ENCODE assay signal across 26 cellular contexts in the genomic region with DNA sequence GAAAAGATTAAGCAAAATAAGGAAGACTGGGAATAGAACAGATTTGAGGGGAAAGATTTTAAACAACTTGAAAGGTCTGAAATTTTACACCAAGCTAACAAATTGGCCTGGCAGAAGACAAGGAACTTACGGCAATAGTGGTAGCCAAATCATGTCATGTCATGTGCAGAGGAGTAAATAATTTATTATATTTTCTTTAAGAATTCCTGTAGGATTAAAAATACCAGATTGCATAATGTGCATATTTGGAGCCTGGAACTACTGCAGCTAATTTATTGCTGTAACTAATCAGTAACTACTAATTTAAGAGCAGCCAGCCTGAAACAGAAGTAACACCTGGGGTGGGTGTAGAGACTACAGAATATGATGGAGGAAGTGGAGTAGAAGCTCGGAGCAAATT.
"Had no signal": no experiment of that assay in that cellular context is flagged by ENCODE, and none has a peak within 500 bp of the region (broad histone marks: within the 10 kb centered on the region; RNA-seq: fewer than 3 reads in every experiment).

No MANE protein-coding gene starts in this region.

- H3K4me1 Mint-ChIP-seq: activated naive CD8-positive, alpha-beta T cell treated with anti-CD3 and anti-CD28 coated beads, Interleukin-2, amount 10 ng/mL, durations not matched to agents 7 days and 5 days; naive thymus-derived CD4-positive, alpha-beta T cell had no signal

- H3K27ac ChIP-seq: colonic mucosa, parathyroid adenoma, psoas muscle, right atrium auricular region, spleen, testis, transverse colon had no signal

- DNase-seq: activated CD4-positive, alpha-beta T cell treated with anti-CD3 and anti-CD28 coated beads for 4 hours; activated CD4-positive, alpha-beta T cell treated with anti-CD3 and anti-CD28 coated beads, Interleukin-2, amount 50 U/mL, for 48 hours; activated CD8-positive, alpha-beta memory T cell treated with anti-CD3 and anti-CD28 coated beads, Interleukin-2, amount 50 U/mL, for 4 hours; activated effector memory CD4-positive, alpha-beta T cell treated with anti-CD3 and anti-CD28 coated beads, Interleukin-2, amount 50 U/mL, for 16 hours; activated naive CD4-positive, alpha-beta T cell treated with anti-CD3 and anti-CD28 coated beads for 36 hours; activated naive CD8-positive, alpha-beta T cell treated with anti-CD3 and anti-CD28 coated beads, Interleukin-2, amount 10 ng/mL, durations not matched to agents 7 days and 5 days; activated T-cell treated with anti-CD3 and anti-CD28 coated beads, Interleukin-2, amount 50 U/mL, for 1 hour; amniotic stem cell; colonic mucosa; effector memory CD4-positive, alpha-beta T cell; kidney; left colon; midbrain; naive thymus-derived CD4-positive, alpha-beta T cell; nucleus accumbens; psoas muscle; spleen; stimulated activated naive CD4-positive, alpha-beta T cell treated with Interleukin-2 at 50 U/mL for 16 hours; T-helper 1 cell; testis; transverse colon had no signal

- H2AFZ ChIP-seq: parathyroid adenoma had no signal

- H3K4me3 Mint-ChIP-seq: activated naive CD4-positive, alpha-beta T cell treated with anti-CD3 and anti-CD28 coated beads for 36 hours; activated naive CD8-positive, alpha-beta T cell treated with anti-CD3 and anti-CD28 coated beads, Interleukin-2, amount 10 ng/mL, durations not matched to agents 7 days and 5 days; activated T-helper 1 cell treated with anti-CD3 and anti-CD28 coated beads, Interleukin-12 subunit alpha, Interleukin-12 subunit beta, Interleukin-2, Interleukin-4 antibody, amounts not matched to agents 30 ng/mL and 10 ng/mL and 1 ng/mL, durations not matched to agents 14 hours and 24 hours and 36 hours; naive thymus-derived CD4-positive, alpha-beta T cell; neural crest cell had no signal

- ATAC-seq: esophagus mucosa; left colon; naive thymus-derived CD4-positive, alpha-beta T cell; psoas muscle had no signal

- H3K36me3 ChIP-seq: colonic mucosa, right atrium auricular region, spleen, transverse colon had no signal

- H3K27me3 Mint-ChIP-seq: activated naive CD8-positive, alpha-beta T cell treated with anti-CD3 and anti-CD28 coated beads, Interleukin-2, amount 10 ng/mL, durations not matched to agents 7 days and 5 days had no signal

- H3K27me3 ChIP-seq: colonic mucosa, right atrium auricular region, spleen, testis, transverse colon had no signal

- H3K9me3 Mint-ChIP-seq: activated naive CD4-positive, alpha-beta T cell treated with anti-CD3 and anti-CD28 coated beads for 36 hours; activated naive CD8-positive, alpha-beta T cell treated with anti-CD3 and anti-CD28 coated beads, Interleukin-2, amount 10 ng/mL, durations not matched to agents 7 days and 5 days; activated T-helper 1 cell treated with anti-CD3 and anti-CD28 coated beads, Interleukin-12 subunit alpha, Interleukin-12 subunit beta, Interleukin-2, Interleukin-4 antibody, amounts not matched to agents 30 ng/mL and 10 ng/mL and 1 ng/mL, durations not matched to agents 14 hours and 24 hours and 36 hours had no signal

- H3K4me1 ChIP-seq: colonic mucosa, parathyroid adenoma, psoas muscle, spleen, testis, transverse colon had no signal

- H3K9ac ChIP-seq: parathyroid adenoma had no signal

- H3K4me3 ChIP-seq: colonic mucosa, psoas muscle, right atrium auricular region, spleen, testis, transverse colon had no signal

- H3K9me3 ChIP-seq: colonic mucosa, psoas muscle, right atrium auricular region, spleen, testis, transverse colon had no signal

- H3K36me3 Mint-ChIP-seq: activated naive CD8-positive, alpha-beta T cell treated with anti-CD3 and anti-CD28 coated beads, Interleukin-2, amount 10 ng/mL, durations not matched to agents 7 days and 5 days; naive thymus-derived CD4-positive, alpha-beta T cell had no signal

- H3K27ac Mint-ChIP-seq: activated naive CD4-positive, alpha-beta T cell treated with anti-CD3 and anti-CD28 coated beads for 36 hours; activated naive CD8-positive, alpha-beta T cell treated with anti-CD3 and anti-CD28 coated beads, Interleukin-2, amount 10 ng/mL, durations not matched to agents 7 days and 5 days; activated T-helper 1 cell treated with anti-CD3 and anti-CD28 coated beads, Interleukin-12 subunit alpha, Interleukin-12 subunit beta, Interleukin-2, Interleukin-4 antibody, amounts not matched to agents 30 ng/mL and 10 ng/mL and 1 ng/mL, durations not matched to agents 14 hours and 24 hours and 36 hours; naive thymus-derived CD4-positive, alpha-beta T cell had no signal
